ENCODE assay signal across 1 cellular context in genomic region chr10:27242473-27242950, GRCh38.
A peak's percentile ranks its signal among the peaks of the same experiment; 100 is the strongest.
TF ChIP-seq lines count a peak whose summit lies in the region.

No MANE protein-coding gene starts in this region.

TF ChIP-seq in HepG2, 621 proteins besides CTCF, POLR2A, EP300 and RAD21 (continued from another document and continues in another):
- no peak for TF ChIP-seq ZFP36 (IDR thresholded peaks at IDR 0.05; ENCODE audit: borderline replicate concordance, low read depth, low read length, partially characterized antibody)
- no peak for TF ChIP-seq MAFF (IDR thresholded peaks at IDR 0.05; ENCODE audit: low read depth, low read length)
- TF ChIP-seq ZBTB21 (CRISPR knock-in tag; IDR thresholded peaks at IDR 0.05), result no peak
- peak; percentile 56; the same call in 1 of the 2 replicates for TF ChIP-seq ZNF414 (CRISPR knock-in tag; IDR thresholded peaks at IDR 0.05)
- no peak for TF ChIP-seq ZNF615 (CRISPR knock-in tag; IDR thresholded peaks at IDR 0.05; ENCODE audit: borderline replicate concordance)
- no peak for TF ChIP-seq ETS1 (CRISPR knock-in tag; IDR thresholded peaks at IDR 0.05)
- TF ChIP-seq ZBTB2 (CRISPR knock-in tag; IDR thresholded peaks at IDR 0.05; ENCODE audit: low read depth), result no peak
- no peak for TF ChIP-seq ATF2 (CRISPR knock-in tag; IDR thresholded peaks at IDR 0.05)
- TF ChIP-seq ZNF574 (CRISPR knock-in tag; IDR thresholded peaks at IDR 0.05), result no peak
- no peak for TF ChIP-seq ZNF33A (CRISPR knock-in tag; IDR thresholded peaks at IDR 0.05; ENCODE audit: borderline replicate concordance)
- no peak for TF ChIP-seq ZNF629 (CRISPR knock-in tag; conservative IDR thresholded peaks at IDR 0.05)
- TF ChIP-seq PHF8 (CRISPR knock-in tag; IDR thresholded peaks at IDR 0.05), result no peak
- no peak for TF ChIP-seq ZNF318 (CRISPR knock-in tag; IDR thresholded peaks at IDR 0.05)
- no peak for TF ChIP-seq RCOR2 (CRISPR knock-in tag; IDR thresholded peaks at IDR 0.05)
- no peak for TF ChIP-seq ZFP36L2 (CRISPR knock-in tag; IDR thresholded peaks at IDR 0.05)
- no peak for TF ChIP-seq ZNF354B (CRISPR knock-in tag; IDR thresholded peaks at IDR 0.05)
- no peak for TF ChIP-seq ZNF530 (CRISPR knock-in tag; IDR thresholded peaks at IDR 0.05; ENCODE audit: low read depth)
- 0 out of 2 replicates have a peak, but pooled peaks have one; percentile 15 for TF ChIP-seq ZNF343 (CRISPR knock-in tag; IDR thresholded peaks at IDR 0.05)
- TF ChIP-seq GPBP1L1 (CRISPR knock-in tag; IDR thresholded peaks at IDR 0.05), result no peak
- no peak for TF ChIP-seq CSRNP2 (CRISPR knock-in tag; conservative IDR thresholded peaks at IDR 0.05; ENCODE audit: low read depth)
- no peak for TF ChIP-seq ZNF782 (CRISPR knock-in tag; IDR thresholded peaks at IDR 0.05; ENCODE audit: borderline replicate concordance)
- TF ChIP-seq IRX3 (CRISPR knock-in tag; IDR thresholded peaks at IDR 0.05; ENCODE audit: borderline replicate concordance, low read depth), result no peak
- 0 out of 2 replicates have a peak, but pooled peaks have one; percentile 45 for TF ChIP-seq ZBTB3 (CRISPR knock-in tag; IDR thresholded peaks at IDR 0.05; ENCODE audit: borderline replicate concordance, low read depth)
- TF ChIP-seq SATB2 (CRISPR knock-in tag; IDR thresholded peaks at IDR 0.05), result no peak
- TF ChIP-seq KDM5A (IDR thresholded peaks at IDR 0.05; ENCODE audit: borderline replicate concordance, low read length), result 0 out of 2 replicates have a peak, but pooled peaks have one; percentile 26
- TF ChIP-seq ISL2 (CRISPR knock-in tag; IDR thresholded peaks at IDR 0.05), result 0 out of 2 replicates have a peak, but pooled peaks have one; percentile 18
- no peak for TF ChIP-seq SRSF9 (IDR thresholded peaks at IDR 0.05; ENCODE audit: borderline replicate concordance, insufficient read depth, low read depth, low read length, poor library complexity, severe bottlenecking)
- no peak for TF ChIP-seq ZXDC (CRISPR knock-in tag; IDR thresholded peaks at IDR 0.05)
- no peak for TF ChIP-seq ZBTB43 (CRISPR knock-in tag; conservative IDR thresholded peaks at IDR 0.05)
